ENCODE assay signal across 18 cellular contexts in genomic region chr3:9787714-9788113, GRCh38. TPM values are rescaled to one million over a fixed set of nuclear protein-coding genes. Genes with fewer than 3 reads are reported as not detected.
A peak's percentile ranks its signal among the peaks of the same experiment; 100 is the strongest.
DNase-seq lines count a peak whose midpoint lies in the region; ATAC-seq and TF ChIP-seq lines count a peak whose summit lies in the region.
"Had no signal": no experiment of that assay in that cellular context is flagged by ENCODE, and none has a peak within 500 bp of the region (broad histone marks: within the 10 kb centered on the region; RNA-seq: fewer than 3 reads in every experiment).

No MANE protein-coding gene starts in this region.

- peaks cover 41% of the 10 kb centered on the region for H3K36me3 ChIP-seq in CD8-positive, alpha-beta memory T cell (ENCODE audit: insufficient read depth, low read length)

- H3K4me3 Mint-ChIP-seq in CD14-positive monocyte (no peak overlapping the region), endothelial cell (ENCODE audit: unreplicated experiment) (peak overlapping the region; percentile 21)
- H3K4me3 Mint-ChIP-seq in CD8-positive, alpha-beta memory T cell = peak overlapping the region in 1 of 7 donors; percentile 81
- H3K4me3 Mint-ChIP-seq in activated T-cell treated with anti-CD3 and anti-CD28 coated beads, Interleukin-2, amount 50 U/mL, for 24 hours = peak overlapping the region; percentile 49
- H3K4me3 Mint-ChIP-seq: H9 had no signal

- H3K9me3 Mint-ChIP-seq in CD14-positive monocyte (peaks cover 0 to 4% (median 0%) of the 10 kb centered on the region in 7 donors), endothelial cell (ENCODE audit: unreplicated experiment) (no peaks in the 10 kb centered on the region)
- H3K9me3 Mint-ChIP-seq in CD8-positive, alpha-beta memory T cell = no peaks in the 10 kb centered on the region
- H3K9me3 Mint-ChIP-seq in activated T-cell treated with anti-CD3 and anti-CD28 coated beads, Interleukin-2, amount 50 U/mL, for 24 hours = no peaks in the 10 kb centered on the region
- H3K9me3 Mint-ChIP-seq: H9 had no signal

- H3K27me3 Mint-ChIP-seq in CD14-positive monocyte (ENCODE audit: low read depth in 3 of 3) (peaks cover 0 to under 1% (median 0%) of the 10 kb centered on the region in 3 donors), endothelial cell (ENCODE audit: unreplicated experiment) (peaks cover 5% of the 10 kb centered on the region)
- no peaks in the 10 kb centered on the region for H3K27me3 Mint-ChIP-seq in CD8-positive, alpha-beta memory T cell
- no peaks in the 10 kb centered on the region for H3K27me3 Mint-ChIP-seq in activated T-cell treated with anti-CD3 and anti-CD28 coated beads, Interleukin-2, amount 50 U/mL, for 24 hours

- TF ChIP-seq CTCF in CD14-positive monocyte (IDR thresholded peaks at IDR 0.05) = no peak
- no peak for TF ChIP-seq CTCF in endothelial cell (IDR thresholded peaks at IDR 0.05; ENCODE audit: unreplicated experiment)

- peaks cover 37% of the 10 kb centered on the region for H3K4me1 ChIP-seq in CD8-positive, alpha-beta memory T cell (ENCODE audit: insufficient read depth, low read length)

- POLR2A ChIA-PET in CD8-positive, alpha-beta memory T cell (lab: Charles Lee) = no interaction called here

- no peak overlapping the region for H3K4me3 ChIP-seq in CD8-positive, alpha-beta memory T cell (ENCODE audit: low read length)
- H3K4me3 ChIP-seq: BLaER1, esophagus muscularis mucosa, heart left ventricle, spleen, tibial artery had no signal

- no peaks in the 10 kb centered on the region for H3K9me3 ChIP-seq in CD8-positive, alpha-beta memory T cell (ENCODE audit: low read length)
- H3K9me3 ChIP-seq: BLaER1, esophagus muscularis mucosa, heart left ventricle, spleen, tibial artery had no signal

- no peak for DNase-seq in CD14-positive monocyte (ENCODE audit: low spot score)
- no peak for DNase-seq in CD8-positive, alpha-beta memory T cell
- peak; percentile 57 for DNase-seq in activated T-cell treated with anti-CD3 and anti-CD28 coated beads, Interleukin-2, amount 50 U/mL, for 24 hours
- no peak for DNase-seq in endothelial cell (ENCODE audit: low spot score)
- DNase-seq in MV-4-11 (lab: John Stamatoyannopoulos, UW) = no peak
- DNase-seq in COLO829 (ENCODE audit: low spot score) = no peak
- DNase-seq: cortex of kidney, H9, heart left ventricle, kidney, midbrain, NCI-H187, NCI-H526, spleen, tibial artery had no signal

- peaks cover 55 to 76% of the 10 kb centered on the region in 2 donors for H3K36me3 Mint-ChIP-seq in CD14-positive monocyte
- H3K36me3 Mint-ChIP-seq in CD8-positive, alpha-beta memory T cell = peaks cover 13 to 74% (median 33%) of the 10 kb centered on the region in 3 donors
- H3K36me3 Mint-ChIP-seq in activated T-cell treated with anti-CD3 and anti-CD28 coated beads, Interleukin-2, amount 50 U/mL, for 24 hours (ENCODE audit: low read depth) = peaks cover 95% of the 10 kb centered on the region
- peaks cover 14% of the 10 kb centered on the region for H3K36me3 Mint-ChIP-seq in endothelial cell (ENCODE audit: low read depth, unreplicated experiment)

- ATAC-seq in HG03432 (IDR thresholded peaks at IDR 0.05; ENCODE audit: unreplicated experiment) = no peak
- ATAC-seq: heart left ventricle had no signal

- H3K27ac Mint-ChIP-seq in CD14-positive monocyte (peak overlapping the region in 6 of 7 donors; percentile 3 to 71 (median 22)), endothelial cell (ENCODE audit: unreplicated experiment) (no peak overlapping the region)
- peak overlapping the region in 6 of 8 donors; percentile 3 to 79 (median 40) for H3K27ac Mint-ChIP-seq in CD8-positive, alpha-beta memory T cell
- peak overlapping the region; percentile 96 for H3K27ac Mint-ChIP-seq in activated T-cell treated with anti-CD3 and anti-CD28 coated beads, Interleukin-2, amount 50 U/mL, for 24 hours
- H3K27ac Mint-ChIP-seq: H9 had no signal

- H3K27me3 ChIP-seq in CD8-positive, alpha-beta memory T cell (ENCODE audit: insufficient read depth, low read length, poor library complexity, severe bottlenecking) = no peaks in the 10 kb centered on the region
- H3K27me3 ChIP-seq: BLaER1, esophagus muscularis mucosa, heart left ventricle, spleen, tibial artery had no signal

- CTCF ChIA-PET in CD8-positive, alpha-beta memory T cell (lab: Charles Lee) = no interaction called here

- intact Hi-C loops in CD14-positive monocyte (cut with micrococcal nuclease) = no loop called here

- H3K27ac ChIP-seq in CD8-positive, alpha-beta memory T cell (ENCODE audit: low read depth, low read length) = peak overlapping the region; percentile 10
- H3K27ac ChIP-seq: BLaER1, esophagus muscularis mucosa, heart left ventricle, tibial artery had no signal

- peaks cover 24% of the 10 kb centered on the region for H3K4me1 Mint-ChIP-seq in CD14-positive monocyte
- H3K4me1 Mint-ChIP-seq in CD8-positive, alpha-beta memory T cell = peaks cover 27 to 42% (median 33%) of the 10 kb centered on the region in 3 donors
- H3K4me1 Mint-ChIP-seq in activated T-cell treated with anti-CD3 and anti-CD28 coated beads, Interleukin-2, amount 50 U/mL, for 24 hours (ENCODE audit: low read depth) = peaks cover 63% of the 10 kb centered on the region
- H3K4me1 Mint-ChIP-seq in endothelial cell (ENCODE audit: unreplicated experiment) = peaks cover 7% of the 10 kb centered on the region

RNA-seq across cellular contexts. Expression of gene TADA3, which starts 4.6 kb away (rescaled TPM):
- polyA plus RNA-seq in CD14-positive monocyte = 10 to 100 TPM; 36.1 to 46.9 TPM
- 10 to 100 TPM; 57.0 to 58.8 TPM for total RNA-seq in CD8-positive, alpha-beta memory T cell
- polyA plus RNA-seq in CD8-positive, alpha-beta memory T cell = 64.4 TPM
- 35.4 TPM for total RNA-seq in endothelial cell (ENCODE audit: unreplicated experiment)

RNA-seq across cellular contexts. Expression of gene ARPC4, which starts 5.2 kb away (rescaled TPM):
- 100 to 1,000 TPM; 389 to 390 TPM for polyA plus RNA-seq in CD14-positive monocyte
- 100 to 1,000 TPM; 309 to 319 TPM for total RNA-seq in CD8-positive, alpha-beta memory T cell
- polyA plus RNA-seq in CD8-positive, alpha-beta memory T cell = 277 TPM
- total RNA-seq in endothelial cell (ENCODE audit: unreplicated experiment) = 203 TPM

RNA-seq across cellular contexts. Expression of gene CAMK1, which starts 18.0 kb away (rescaled TPM):
- 100 to 1,000 TPM; 118 to 137 TPM for polyA plus RNA-seq in CD14-positive monocyte
- total RNA-seq in CD8-positive, alpha-beta memory T cell = 10 to 100 TPM; 27.0 to 27.4 TPM
- 2.9 TPM for polyA plus RNA-seq in CD8-positive, alpha-beta memory T cell
- 6.0 TPM for total RNA-seq in endothelial cell (ENCODE audit: unreplicated experiment)

RNA-seq across cellular contexts. Expression of gene TTLL3, which starts 22.3 kb away (rescaled TPM):
- 1 to 10 TPM; 1.1 to 1.8 TPM for polyA plus RNA-seq in CD14-positive monocyte
- 10 to 100 TPM; 18.8 to 19.1 TPM for total RNA-seq in CD8-positive, alpha-beta memory T cell
- 3.8 TPM for polyA plus RNA-seq in CD8-positive, alpha-beta memory T cell
- 34.4 TPM for total RNA-seq in endothelial cell (ENCODE audit: unreplicated experiment)

RNA-seq across cellular contexts. Expression of gene OGG1, which starts 38.0 kb away (rescaled TPM):
- polyA plus RNA-seq in CD14-positive monocyte = 10 to 100 TPM; 17.4 to 20.5 TPM
- total RNA-seq in CD8-positive, alpha-beta memory T cell = 10 to 100 TPM; 30.5 to 32.1 TPM
- 25.8 TPM for polyA plus RNA-seq in CD8-positive, alpha-beta memory T cell
- 22.2 TPM for total RNA-seq in endothelial cell (ENCODE audit: unreplicated experiment)

Comparison
In these comparisons a context has a peak if more than half of its experiments do, and no peak if none do; other contexts are left out.
1. H3K4me3 Mint-ChIP-seq: peak in activated T-cell treated with anti-CD3 and anti-CD28 coated beads, Interleukin-2, amount 50 U/mL, for 24 hours (single experiment) and endothelial cell (single experiment); none in CD14-positive monocyte (0 of 2).